Comparison of ENCODE assay signal across 18 cellular contexts in the genomic region with DNA sequence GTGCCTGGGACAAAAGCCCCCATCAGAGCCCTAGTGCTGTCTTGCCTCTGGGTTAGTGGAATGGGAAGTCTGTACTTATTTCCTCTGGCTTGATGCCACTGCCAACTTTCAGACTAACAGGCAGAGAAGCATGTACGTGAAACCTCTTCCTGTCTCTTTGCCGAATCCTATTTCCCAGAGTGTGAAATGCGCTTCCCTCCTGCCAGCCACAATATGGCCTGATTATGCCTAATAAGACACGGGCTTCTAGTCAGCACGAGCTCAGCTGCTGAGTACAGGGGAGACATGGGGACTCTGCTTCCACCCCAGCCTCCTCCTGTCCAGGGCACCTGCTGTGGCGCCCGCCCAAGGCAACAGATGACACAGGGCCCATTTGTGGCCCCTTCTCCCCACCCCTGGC.
DNase-seq lines count a peak whose midpoint lies in the region; ATAC-seq lines count a peak whose summit lies in the region.
"Had no signal": no experiment of that assay in that cellular context is flagged by ENCODE, and none has a peak within 500 bp of the region (broad histone marks: within the 10 kb centered on the region; RNA-seq: fewer than 3 reads in every experiment).

No MANE protein-coding gene starts in this region.

- H3K27ac ChIP-seq in neuronal stem cell (replicated peaks; ENCODE audit: low read length): no peak overlapping the region
- no peak overlapping the region for H3K27ac ChIP-seq in mesendoderm (ENCODE audit: low read depth, low read length)
- H3K27ac ChIP-seq: BLaER1 treated with 17β-estradiol and CSF1 and Interleukin-3, amounts not matched to agents 10 nM and 100 nM had no signal

- H2BK15ac ChIP-seq in neuronal stem cell (ENCODE audit: low read length) (no peak overlapping the region), mesendoderm (replicated peaks; ENCODE audit: low read depth) (no peak overlapping the region)

- no peak overlapping the region for H2BK12ac ChIP-seq in neuronal stem cell (ENCODE audit: low read length)

- H3K23ac ChIP-seq in neuronal stem cell (ENCODE audit: low read depth, low read length, poor library complexity) (no peak overlapping the region), mesendoderm (ENCODE audit: low read length) (no peak overlapping the region)

- H3K27me3 ChIP-seq in neuronal stem cell (ENCODE audit: control insufficient read depth in 3 of 3, insufficient read depth in 3 of 3, low read depth in 1 of 3, low read length in 3 of 3) (peaks cover 0 to 40% (median 0%) of the 10 kb centered on the region in 3 experiments), mesendoderm (ENCODE audit: insufficient read depth, low read length, poor library complexity) (no peaks in the 10 kb centered on the region)
- H3K27me3 ChIP-seq: BLaER1 treated with 17β-estradiol and CSF1 and Interleukin-3, amounts not matched to agents 10 nM and 100 nM had no signal

- H3K79me2 ChIP-seq in mesendoderm (ENCODE audit: control insufficient read depth, insufficient read depth, low read length): no peaks in the 10 kb centered on the region

- H3K9me3 ChIP-seq in neuronal stem cell (replicated peaks in 1 of 2; ENCODE audit: control insufficient read depth in 2 of 2, insufficient read depth in 1 of 2, low read depth in 1 of 2, low read length in 2 of 2): no peaks in the 10 kb centered on the region
- H3K9me3 ChIP-seq: BLaER1 treated with 17β-estradiol and CSF1 and Interleukin-3, amounts not matched to agents 10 nM and 100 nM; HAP-1 had no signal

- no peak overlapping the region for H3K4me3 ChIP-seq in neuronal stem cell (ENCODE audit: low read length in 2 of 2)
- no peak overlapping the region for H3K4me3 ChIP-seq in mesendoderm (ENCODE audit: low read length)
- H3K4me3 ChIP-seq: BLaER1 treated with 17β-estradiol and CSF1 and Interleukin-3, amounts not matched to agents 10 nM and 100 nM; HAP-1 had no signal

- H2BK5ac ChIP-seq in neuronal stem cell (ENCODE audit: low read length): no peak overlapping the region
- no peak overlapping the region for H2BK5ac ChIP-seq in mesendoderm (ENCODE audit: low read length)

- H3K36me3 ChIP-seq in neuronal stem cell (replicated peaks in 1 of 2; ENCODE audit: control insufficient read depth in 2 of 2, insufficient read depth in 2 of 2, low read length in 2 of 2) (no peaks in the 10 kb centered on the region), mesendoderm (ENCODE audit: control insufficient read depth, insufficient read depth, low read length) (no peaks in the 10 kb centered on the region)
- H3K36me3 ChIP-seq: BLaER1 treated with 17β-estradiol and CSF1 and Interleukin-3, amounts not matched to agents 10 nM and 100 nM; HAP-1 had no signal

- no peak overlapping the region for H4K91ac ChIP-seq in neuronal stem cell (ENCODE audit: low read depth, low read length, poor library complexity)

- H3K18ac ChIP-seq in neuronal stem cell (ENCODE audit: low read length): no peak overlapping the region
- no peak overlapping the region for H3K18ac ChIP-seq in mesendoderm (ENCODE audit: low read length)

- DNase-seq in NCI-H146 (lab: John Stamatoyannopoulos, UW) (peak; percentile 29), NCI-H146 treated with DMSO at 0.1 percent for 48 hours (lab: John Stamatoyannopoulos, UW; ENCODE audit: unreplicated experiment) (no peak), NCI-H1694 treated with DMSO at 0.1 percent for 48 hours (lab: John Stamatoyannopoulos, UW) (peak; percentile 30), cerebellar cortex (ENCODE audit: low spot score) (peak; percentile 58), neuronal stem cell (ENCODE audit: low spot score) (no peak), mesendoderm (no peak)
- DNase-seq: CD8-positive, alpha-beta memory T cell; NCI-H2081; NCI-H748 treated with DMSO at 0.1 percent for 48 hours; PC-3; RPMI8226; SHP77 treated with DMSO at 0.1 percent for 48 hours; T-cell had no signal

- H3K9ac ChIP-seq in neuronal stem cell (ENCODE audit: low read depth, low read length, poor library complexity): no peak overlapping the region
- H3K9ac ChIP-seq in mesendoderm (ENCODE audit: low read length): no peak overlapping the region
- H3K9ac ChIP-seq: BLaER1 treated with 17β-estradiol and CSF1 and Interleukin-3, amounts not matched to agents 10 nM and 100 nM had no signal

- H4K8ac ChIP-seq in neuronal stem cell (ENCODE audit: low read depth, low read length) (no peak overlapping the region), mesendoderm (ENCODE audit: low read depth, low read length) (no peak overlapping the region)

- H3K56ac ChIP-seq in mesendoderm (ENCODE audit: low read length): no peak overlapping the region

- no peak overlapping the region for H3K14ac ChIP-seq in neuronal stem cell (ENCODE audit: low read length)

- ATAC-seq in GM19452 (IDR thresholded peaks at IDR 0.05; ENCODE audit: unreplicated experiment): no peak
- no peak for ATAC-seq in HG02759 (IDR thresholded peaks at IDR 0.05; ENCODE audit: unreplicated experiment)
- ATAC-seq: PC-3, SK-N-SH treated with all-trans-retinoic acid at 6 μM for 48 hours, T-cell had no signal

- no peak overlapping the region for H3K4ac ChIP-seq in neuronal stem cell (ENCODE audit: low read length)
- H3K4ac ChIP-seq in mesendoderm (ENCODE audit: low read depth, low read length): no peak overlapping the region

- WGBS in neuronal stem cell (ENCODE audit: extremely low coverage in 2 of 2, insufficient read length in 2 of 2, insufficient replicate concordance in 1 of 2), 2 donors: no CpG with 5 or more reads among the region's 7 CpGs
- no CpG with 5 or more reads among the region's 7 CpGs for WGBS in mesendoderm (ENCODE audit: extremely low coverage, insufficient coverage, low lambda C conversion rate)

- H4K5ac ChIP-seq in mesendoderm (ENCODE audit: low read length): no peak overlapping the region

- H2AK5ac ChIP-seq in neuronal stem cell (ENCODE audit: low read depth, low read length) (peak overlapping the region; percentile 36), mesendoderm (ENCODE audit: low read length) (no peak overlapping the region)

- H3K4me1 ChIP-seq in neuronal stem cell (ENCODE audit: control insufficient read depth in 2 of 2, insufficient read depth in 1 of 2, low read depth in 1 of 2, low read length in 2 of 2): peaks cover 0 to 19% of the 10 kb centered on the region in 2 donors
- H3K4me1 ChIP-seq in mesendoderm (ENCODE audit: control insufficient read depth, low read depth, low read length): no peaks in the 10 kb centered on the region
- H3K4me1 ChIP-seq: HAP-1 had no signal

- H3K79me1 ChIP-seq in neuronal stem cell (ENCODE audit: low read depth, low read length) (no peaks in the 10 kb centered on the region), mesendoderm (ENCODE audit: low read length) (no peaks in the 10 kb centered on the region)

- H2AFZ ChIP-seq in neuronal stem cell (ENCODE audit: low read length): no peak overlapping the region

- H3K4me2 ChIP-seq in neuronal stem cell (ENCODE audit: insufficient read depth, low read length, poor library complexity, severe bottlenecking) (no peak overlapping the region), mesendoderm (ENCODE audit: low read length) (no peak overlapping the region)
- H3K4me2 ChIP-seq: BLaER1 treated with 17β-estradiol and CSF1 and Interleukin-3, amounts not matched to agents 10 nM and 100 nM had no signal

- H2BK120ac ChIP-seq in neuronal stem cell (ENCODE audit: low read depth, low read length) (peak overlapping the region; percentile 36), mesendoderm (ENCODE audit: low read depth, low read length) (no peak overlapping the region)

Comparison
In these comparisons a context has a peak if more than half of its experiments do, and no peak if none do; other contexts are left out.
1. DNase-seq: peak in NCI-H146 (single experiment), NCI-H1694 treated with DMSO at 0.1 percent for 48 hours (single experiment) and cerebellar cortex (single experiment); none in NCI-H146 treated with DMSO at 0.1 percent for 48 hours (single experiment), neuronal stem cell (single experiment) and mesendoderm (single experiment).